In the genomic region with DNA sequence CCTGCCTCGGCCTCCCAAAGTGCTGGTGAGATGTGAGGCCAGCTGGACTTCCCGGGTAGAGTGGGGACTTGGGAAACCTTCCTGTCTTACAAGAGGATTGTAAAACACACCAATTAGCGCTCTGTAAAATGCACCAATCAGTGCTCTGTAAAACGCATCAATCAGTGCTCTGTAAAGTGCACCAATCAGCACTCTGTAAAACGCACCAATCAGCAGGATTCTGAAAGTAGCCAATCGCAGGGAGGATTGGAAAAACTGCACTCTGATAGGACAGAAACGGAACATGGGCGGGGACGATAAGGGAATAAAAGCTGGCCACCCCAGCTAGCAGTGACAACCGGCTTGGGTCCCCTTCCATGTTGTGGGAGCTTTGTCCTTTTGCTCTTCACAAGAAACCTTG, we compare ENCODE assay signal across 28 cellular contexts.
"Had no signal": no experiment of that assay in that cellular context is flagged by ENCODE, and none has a peak within 500 bp of the region (broad histone marks: within the 10 kb centered on the region; RNA-seq: fewer than 3 reads in every experiment).

No MANE protein-coding gene starts in this region.

- H3K4me3 ChIP-seq: esophagus muscularis mucosa, gastroesophageal sphincter, heart left ventricle, ovary, psoas muscle, right atrium auricular region, spleen, thyroid gland, upper lobe of right lung had no signal

- H3K27ac Mint-ChIP-seq: nephron had no signal

- DNase-seq: activated CD4-positive, alpha-beta T cell treated with anti-CD3 and anti-CD28 coated beads for 48 hours; activated CD4-positive, CD25-positive, alpha-beta regulatory T cell; activated CD8-positive, alpha-beta T cell treated with anti-CD3 and anti-CD28 coated beads, Interleukin-2, amount 10 ng/mL, durations not matched to agents 7 days and 5 days; activated effector memory CD4-positive, alpha-beta T cell treated with Interleukin-2 at 50 U/mL for 16 hours; activated T-cell treated with anti-CD3 and anti-CD28 coated beads, Interleukin-2, amount 50 U/mL, for 1 hour; effector memory CD4-positive, alpha-beta T cell; heart left ventricle; islet precursor cell; left cardiac atrium; midbrain; ovary; psoas muscle; SK-N-SH; spleen; stimulated activated CD4-positive, alpha-beta T cell treated with anti-CD3 and anti-CD28 coated beads, Interleukin-4, amount 100 ng/mL, for 1 hour; stimulated activated naive CD8-positive, alpha-beta T cell treated with anti-CD3 and anti-CD28 coated beads, Interleukin-15, Interleukin-2, amounts not matched to agents 100 U/mL and 50 U/mL, for 24 hours; T-helper 9 cell; thyroid gland; upper lobe of right lung had no signal

- H3K4me3 Mint-ChIP-seq: activated CD8-positive, alpha-beta T cell treated with anti-CD3 and anti-CD28 coated beads, Interleukin-2, amount 10 ng/mL, durations not matched to agents 7 days and 5 days; nephron had no signal

- H3K27me3 Mint-ChIP-seq: central memory CD8-positive, alpha-beta T cell had no signal

- H3K4me2 ChIP-seq: SK-N-SH had no signal

- H3K4me1 ChIP-seq: esophagus muscularis mucosa, gastroesophageal sphincter, psoas muscle, right atrium auricular region, thyroid gland had no signal

- ATAC-seq: activated CD8-positive, alpha-beta T cell treated with anti-CD3 and anti-CD28 coated beads, Interleukin-2, amount 10 ng/mL, durations not matched to agents 7 days and 5 days; gastroesophageal sphincter; heart left ventricle; left cardiac atrium; psoas muscle; stimulated activated naive CD8-positive, alpha-beta T cell treated with anti-CD3 and anti-CD28 coated beads, Interleukin-15, Interleukin-2, amounts not matched to agents 100 U/mL and 50 U/mL, for 24 hours; upper lobe of right lung had no signal

- H3K9me3 ChIP-seq: esophagus muscularis mucosa, gastroesophageal sphincter, heart left ventricle, neutrophil, ovary, psoas muscle, right atrium auricular region, SK-N-SH, thyroid gland, upper lobe of right lung had no signal

- FAIRE-seq: astrocyte, colon, endothelial cell of umbilical vein had no signal

- H3K27ac ChIP-seq: esophagus muscularis mucosa, gastroesophageal sphincter, heart left ventricle, neutrophil, ovary, psoas muscle, right atrium auricular region, thyroid gland, upper lobe of right lung had no signal

- H3K9me3 Mint-ChIP-seq: central memory CD8-positive, alpha-beta T cell; nephron had no signal

- H3K4me1 Mint-ChIP-seq: nephron had no signal
